17 cellular contexts compared by ENCODE assay signal in the genomic region with DNA sequence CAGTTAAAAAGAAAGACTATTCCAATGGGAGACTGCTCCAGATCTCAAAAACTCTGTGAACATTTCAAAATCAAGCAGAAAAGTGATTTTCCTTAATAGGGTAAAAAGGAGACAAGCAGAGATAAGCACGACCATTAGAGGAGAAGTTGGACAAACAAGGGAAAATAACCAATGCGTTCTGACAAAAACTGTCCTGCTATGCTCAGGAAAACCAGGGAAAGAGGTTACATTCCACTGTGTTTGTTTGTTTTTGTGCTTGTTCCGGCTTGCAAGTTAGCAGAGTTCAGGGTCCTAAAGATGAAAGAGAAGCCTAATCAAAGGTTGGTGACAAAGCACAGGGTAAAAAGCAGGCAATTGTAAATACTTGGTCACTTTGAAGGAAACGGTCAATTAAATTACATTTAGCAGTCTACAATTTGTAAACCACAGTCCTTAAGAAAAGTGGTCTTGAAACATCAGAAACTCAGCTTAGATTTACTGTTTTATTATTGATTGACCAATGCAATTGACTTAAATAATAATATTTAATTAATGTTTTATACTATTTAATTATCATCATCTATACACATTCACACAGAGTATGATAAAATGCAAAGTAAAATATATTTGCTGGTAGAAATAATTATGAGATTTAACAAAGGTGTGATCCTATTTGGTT.
"Had no signal": no experiment of that assay in that cellular context is flagged by ENCODE, and none has a peak within 500 bp of the region (broad histone marks: within the 10 kb centered on the region; RNA-seq: fewer than 3 reads in every experiment).

No MANE protein-coding gene starts in this region.

- H3K4me1 ChIP-seq: gastrocnemius medialis, lower lobe of right lung, testis, upper lobe of right lung had no signal

- H3K27ac ChIP-seq: gastrocnemius medialis, lower lobe of right lung, testis, upper lobe of right lung had no signal

- H3K36me3 Mint-ChIP-seq: activated naive CD4-positive, alpha-beta T cell treated with anti-CD3 and anti-CD28 coated beads, Interleukin-2, amount 50 U/mL, for 72 hours; naive thymus-derived CD8-positive, alpha-beta T cell had no signal

- H3K9me3 ChIP-seq: gastrocnemius medialis, lower lobe of right lung, mucosa of descending colon, testis, upper lobe of right lung had no signal

- ATAC-seq: activated naive CD4-positive, alpha-beta T cell treated with anti-CD3 and anti-CD28 coated beads, Interleukin-2, amount 50 U/mL, for 72 hours; activated T-helper 17 cell treated with anti-CD3 and anti-CD28 coated beads, Interleukin-2, amount 50 U/mL, for 72 hours; gastrocnemius medialis; lower lobe of right lung; mucosa of descending colon; naive thymus-derived CD8-positive, alpha-beta T cell; SK-N-SH treated with all-trans-retinoic acid at 6 μM for 48 hours; stimulated activated naive CD8-positive, alpha-beta T cell treated with anti-CD3 and anti-CD28 coated beads, Interleukin-15, Interleukin-2, amounts not matched to agents 100 U/mL and 50 U/mL, for 24 hours; upper lobe of right lung had no signal

- DNase-seq: activated B cell treated with CpG ODN at 0.5 μM for 24 hours; activated CD4-positive, alpha-beta T cell treated with anti-CD3 and anti-CD28 coated beads, Interleukin-2, amount 10 ng/mL, durations not matched to agents 24 days and 14 days; activated CD8-positive, alpha-beta memory T cell treated with anti-CD3 and anti-CD28 coated beads for 24 hours; anterior cingulate cortex; gastrocnemius medialis; lower lobe of right lung; mucosa of descending colon; naive thymus-derived CD8-positive, alpha-beta T cell; stimulated activated CD4-positive, alpha-beta T cell treated with anti-CD3 and anti-CD28 coated beads, Interleukin-2, amount 100 ng/mL, for 48 hours; stimulated activated CD8-positive, alpha-beta memory T cell treated with anti-CD3 and anti-CD28 coated beads, Interleukin-4, amount 100 ng/mL, for 48 hours; stimulated activated naive CD8-positive, alpha-beta T cell treated with anti-CD3 and anti-CD28 coated beads, Interleukin-15, Interleukin-2, amounts not matched to agents 100 U/mL and 50 U/mL, for 24 hours; testis; upper lobe of right lung had no signal

- H3K36me3 ChIP-seq: gastrocnemius medialis, lower lobe of right lung, upper lobe of right lung had no signal

- H3K4me1 Mint-ChIP-seq: activated B cell treated with CpG ODN at 0.5 μM for 24 hours; activated CD4-positive, alpha-beta T cell treated with anti-CD3 and anti-CD28 coated beads, Interleukin-2, amount 10 ng/mL, durations not matched to agents 24 days and 14 days; activated T-helper 17 cell treated with anti-CD3 and anti-CD28 coated beads, Interleukin-2, amount 50 U/mL, for 72 hours; naive thymus-derived CD8-positive, alpha-beta T cell had no signal

- H3K4me3 Mint-ChIP-seq: activated B cell treated with CpG ODN at 0.5 μM for 24 hours; activated CD4-positive, alpha-beta T cell treated with anti-CD3 and anti-CD28 coated beads, Interleukin-2, amount 10 ng/mL, durations not matched to agents 24 days and 14 days; activated T-helper 17 cell treated with anti-CD3 and anti-CD28 coated beads, Interleukin-2, amount 50 U/mL, for 72 hours; naive thymus-derived CD8-positive, alpha-beta T cell; T-helper 1 cell treated with Interleukin-12 subunit alpha and Interleukin-12 subunit beta and Interleukin-4 antibody, amounts not matched to agents 30 μg/mL and 1 μg/mL, for 36 hours had no signal

- H3K27ac Mint-ChIP-seq: activated B cell treated with CpG ODN at 0.5 μM for 24 hours; activated CD4-positive, alpha-beta T cell treated with anti-CD3 and anti-CD28 coated beads, Interleukin-2, amount 10 ng/mL, durations not matched to agents 24 days and 14 days; activated naive CD4-positive, alpha-beta T cell treated with anti-CD3 and anti-CD28 coated beads, Interleukin-2, amount 50 U/mL, for 72 hours; activated T-helper 17 cell treated with anti-CD3 and anti-CD28 coated beads, Interleukin-2, amount 50 U/mL, for 72 hours; naive thymus-derived CD8-positive, alpha-beta T cell; T-helper 1 cell treated with Interleukin-12 subunit alpha and Interleukin-12 subunit beta and Interleukin-4 antibody, amounts not matched to agents 30 μg/mL and 1 μg/mL, for 36 hours had no signal

- H3K27me3 Mint-ChIP-seq: activated B cell treated with CpG ODN at 0.5 μM for 24 hours; activated CD4-positive, alpha-beta T cell treated with anti-CD3 and anti-CD28 coated beads, Interleukin-2, amount 10 ng/mL, durations not matched to agents 24 days and 14 days; activated T-helper 17 cell treated with anti-CD3 and anti-CD28 coated beads, Interleukin-2, amount 50 U/mL, for 72 hours; naive thymus-derived CD8-positive, alpha-beta T cell had no signal

- H3K4me3 ChIP-seq: gastrocnemius medialis, lower lobe of right lung, mucosa of descending colon, testis, upper lobe of right lung had no signal

- H3K27me3 ChIP-seq: testis, upper lobe of right lung had no signal

- H3K9me3 Mint-ChIP-seq: activated B cell treated with CpG ODN at 0.5 μM for 24 hours; activated CD4-positive, alpha-beta T cell treated with anti-CD3 and anti-CD28 coated beads, Interleukin-2, amount 10 ng/mL, durations not matched to agents 24 days and 14 days; activated naive CD4-positive, alpha-beta T cell treated with anti-CD3 and anti-CD28 coated beads, Interleukin-2, amount 50 U/mL, for 72 hours; activated T-helper 17 cell treated with anti-CD3 and anti-CD28 coated beads, Interleukin-2, amount 50 U/mL, for 72 hours; T-helper 1 cell treated with Interleukin-12 subunit alpha and Interleukin-12 subunit beta and Interleukin-4 antibody, amounts not matched to agents 30 μg/mL and 1 μg/mL, for 36 hours had no signal
